16 cellular contexts compared by ENCODE assay signal in genomic region chr6:65979120-65979519, GRCh38.
"Had no signal": no experiment of that assay in that cellular context is flagged by ENCODE, and none has a peak within 500 bp of the region (broad histone marks: within the 10 kb centered on the region; RNA-seq: fewer than 3 reads in every experiment).

No MANE protein-coding gene starts in this region.

- H3K27ac ChIP-seq: brain microvascular endothelial cell, foreskin keratinocyte, right atrium auricular region, upper lobe of left lung had no signal

- H3K4me1 ChIP-seq: foreskin keratinocyte, right atrium auricular region, upper lobe of left lung had no signal

- H3K36me3 ChIP-seq: brain microvascular endothelial cell, right atrium auricular region, upper lobe of left lung had no signal

- H3K27me3 ChIP-seq: brain microvascular endothelial cell, foreskin keratinocyte, right atrium auricular region, upper lobe of left lung had no signal

- H3K36me3 Mint-ChIP-seq: activated CD8-positive, alpha-beta memory T cell treated with anti-CD3 and anti-CD28 coated beads, Interleukin-2, amount 10 ng/mL, durations not matched to agents 7 days and 5 days; stimulated activated memory B cell treated with anti-CD40 and anti-IgM and Interleukin-4, amounts not matched to agents 10 μg/mL and 1 μg/mL and 100 μg/mL, for 72 hours had no signal

- H3K27me3 Mint-ChIP-seq: activated CD8-positive, alpha-beta memory T cell treated with anti-CD3 and anti-CD28 coated beads, Interleukin-2, amount 10 ng/mL, durations not matched to agents 7 days and 5 days; activated T-cell treated with anti-CD3 and anti-CD28 coated beads, Interleukin-2, amount 50 U/mL, for 24 hours; dendritic cell treated with granulocyte-macrophage colony-stimulating factor and Interleukin-4, amounts not matched to agents 40 ng/mL and 50 ng/mL, for 4 days; stimulated activated memory B cell treated with anti-CD40 and anti-IgM and Interleukin-4, amounts not matched to agents 10 μg/mL and 1 μg/mL and 100 μg/mL, for 72 hours; T-helper 17 cell had no signal

- H3K4me3 Mint-ChIP-seq: activated CD8-positive, alpha-beta memory T cell treated with anti-CD3 and anti-CD28 coated beads, Interleukin-2, amount 10 ng/mL, durations not matched to agents 7 days and 5 days; activated T-cell treated with anti-CD3 and anti-CD28 coated beads, Interleukin-2, amount 50 U/mL, for 24 hours; dendritic cell treated with granulocyte-macrophage colony-stimulating factor and Interleukin-4, amounts not matched to agents 40 ng/mL and 50 ng/mL, for 4 days; natural killer cell; stimulated activated memory B cell treated with anti-CD40 and anti-IgM and Interleukin-4, amounts not matched to agents 10 μg/mL and 1 μg/mL and 100 μg/mL, for 72 hours; T-helper 17 cell had no signal

- DNase-seq: activated CD8-positive, alpha-beta memory T cell treated with anti-CD3 and anti-CD28 coated beads, Interleukin-2, amount 10 ng/mL, durations not matched to agents 7 days and 5 days; activated effector memory CD4-positive, alpha-beta T cell treated with Interleukin-2 at 50 U/mL for 16 hours; activated T-cell treated with anti-CD3 and anti-CD28 coated beads, Interleukin-2, amount 50 U/mL, for 24 hours; amygdala; brain microvascular endothelial cell; cerebellar nuclear complex; foreskin keratinocyte; head of caudate nucleus; natural killer cell; nucleus accumbens; T-helper 17 cell; upper lobe of left lung had no signal

- H3K27ac Mint-ChIP-seq: activated CD8-positive, alpha-beta memory T cell treated with anti-CD3 and anti-CD28 coated beads, Interleukin-2, amount 10 ng/mL, durations not matched to agents 7 days and 5 days; activated naive CD4-positive, alpha-beta T cell treated with anti-CD3 and anti-CD28 coated beads, Interleukin-2, amount 50 U/mL, for 72 hours; activated T-cell treated with anti-CD3 and anti-CD28 coated beads, Interleukin-2, amount 50 U/mL, for 24 hours; dendritic cell treated with granulocyte-macrophage colony-stimulating factor and Interleukin-4, amounts not matched to agents 40 ng/mL and 50 ng/mL, for 4 days; natural killer cell; stimulated activated memory B cell treated with anti-CD40 and anti-IgM and Interleukin-4, amounts not matched to agents 10 μg/mL and 1 μg/mL and 100 μg/mL, for 72 hours; T-helper 17 cell had no signal

- H3K4me1 Mint-ChIP-seq: activated CD8-positive, alpha-beta memory T cell treated with anti-CD3 and anti-CD28 coated beads, Interleukin-2, amount 10 ng/mL, durations not matched to agents 7 days and 5 days; natural killer cell; stimulated activated memory B cell treated with anti-CD40 and anti-IgM and Interleukin-4, amounts not matched to agents 10 μg/mL and 1 μg/mL and 100 μg/mL, for 72 hours; T-helper 17 cell had no signal

- ATAC-seq: activated CD8-positive, alpha-beta memory T cell treated with anti-CD3 and anti-CD28 coated beads, Interleukin-2, amount 10 ng/mL, durations not matched to agents 7 days and 5 days; activated naive CD4-positive, alpha-beta T cell treated with anti-CD3 and anti-CD28 coated beads, Interleukin-2, amount 50 U/mL, for 72 hours; foreskin keratinocyte; natural killer cell; stimulated activated memory B cell treated with anti-CD40 and anti-IgM and Interleukin-4, amounts not matched to agents 10 μg/mL and 1 μg/mL and 100 μg/mL, for 72 hours; T-helper 17 cell had no signal

- H3K4me3 ChIP-seq: right atrium auricular region, upper lobe of left lung had no signal

- H3K9me3 ChIP-seq: right atrium auricular region, upper lobe of left lung had no signal
